In genomic region chr6:144893737-144894151, GRCh38 we compare ENCODE assay signal across 18 cellular contexts.
"Had no signal": no experiment of that assay in that cellular context is flagged by ENCODE, and none has a peak within 500 bp of the region (broad histone marks: within the 10 kb centered on the region; RNA-seq: fewer than 3 reads in every experiment).

No MANE protein-coding gene starts in this region.

- H3K36me3 Mint-ChIP-seq: memory B cell; stimulated activated memory B cell treated with anti-CD40 and anti-IgM and Interleukin-4, amounts not matched to agents 10 μg/mL and 1 μg/mL and 100 μg/mL, for 72 hours had no signal

- H3K4me1 Mint-ChIP-seq: activated B cell treated with CpG ODN at 0.5 μM for 24 hours; activated CD4-positive, alpha-beta T cell treated with anti-CD3 and anti-CD28 coated beads for 36 hours; stimulated activated memory B cell treated with anti-CD40 and anti-IgM and Interleukin-4, amounts not matched to agents 10 μg/mL and 1 μg/mL and 100 μg/mL, for 72 hours had no signal

- H3K27ac Mint-ChIP-seq: activated B cell treated with CpG ODN at 0.5 μM for 24 hours; activated CD4-positive, alpha-beta T cell treated with anti-CD3 and anti-CD28 coated beads for 36 hours; memory B cell; stimulated activated memory B cell treated with anti-CD40 and anti-IgM and Interleukin-4, amounts not matched to agents 10 μg/mL and 1 μg/mL and 100 μg/mL, for 72 hours had no signal

- H3K9me3 Mint-ChIP-seq: activated B cell treated with CpG ODN at 0.5 μM for 24 hours; activated T-cell treated with anti-CD3 and anti-CD28 coated beads, Interleukin-2, amount 50 U/mL, for 4 hours; memory B cell; stimulated activated memory B cell treated with anti-CD40 and anti-IgM and Interleukin-4, amounts not matched to agents 10 μg/mL and 1 μg/mL and 100 μg/mL, for 72 hours had no signal

- DNase-seq: activated B cell treated with CpG ODN at 0.5 μM for 24 hours; activated CD4-positive, alpha-beta T cell treated with anti-CD3 and anti-CD28 coated beads for 36 hours; activated CD4-positive, alpha-beta T cell treated with anti-CD3 and anti-CD28 coated beads, Interleukin-2, amount 50 U/mL, for 4 hours; activated CD8-positive, alpha-beta memory T cell treated with anti-CD3 and anti-CD28 coated beads, Interleukin-2, amount 50 U/mL, for 48 hours; activated naive CD4-positive, alpha-beta T cell treated with Interleukin-2 at 50 U/mL for 16 hours; activated T-cell treated with anti-CD3 and anti-CD28 coated beads, Interleukin-2, amount 50 U/mL, for 4 hours; amygdala; body of pancreas; islet precursor cell; left cardiac atrium; sigmoid colon; stimulated activated CD4-positive, alpha-beta T cell treated with anti-CD3 and anti-CD28 coated beads, Interleukin-15, amount 100 ng/mL, for 24 hours; T-helper 9 cell; transverse colon had no signal

- H3K27me3 Mint-ChIP-seq: activated B cell treated with CpG ODN at 0.5 μM for 24 hours; activated CD4-positive, alpha-beta T cell treated with anti-CD3 and anti-CD28 coated beads for 36 hours; memory B cell; stimulated activated memory B cell treated with anti-CD40 and anti-IgM and Interleukin-4, amounts not matched to agents 10 μg/mL and 1 μg/mL and 100 μg/mL, for 72 hours had no signal

- H3K4me3 Mint-ChIP-seq: activated B cell treated with CpG ODN at 0.5 μM for 24 hours; activated CD4-positive, alpha-beta T cell treated with anti-CD3 and anti-CD28 coated beads for 36 hours; activated T-cell treated with anti-CD3 and anti-CD28 coated beads, Interleukin-2, amount 50 U/mL, for 4 hours; memory B cell; stimulated activated memory B cell treated with anti-CD40 and anti-IgM and Interleukin-4, amounts not matched to agents 10 μg/mL and 1 μg/mL and 100 μg/mL, for 72 hours had no signal

- H3K27ac ChIP-seq: body of pancreas, epithelial cell of prostate, gastroesophageal sphincter, sigmoid colon, transverse colon had no signal

- ATAC-seq: activated CD4-positive, alpha-beta T cell treated with anti-CD3 and anti-CD28 coated beads for 36 hours; activated T-cell treated with anti-CD3 and anti-CD28 coated beads, Interleukin-2, amount 50 U/mL, for 4 hours; body of pancreas; gastroesophageal sphincter; left cardiac atrium; stimulated activated memory B cell treated with anti-CD40 and anti-IgM and Interleukin-4, amounts not matched to agents 10 μg/mL and 1 μg/mL and 100 μg/mL, for 72 hours had no signal
